7 cellular contexts compared by ENCODE assay signal in the genomic region with DNA sequence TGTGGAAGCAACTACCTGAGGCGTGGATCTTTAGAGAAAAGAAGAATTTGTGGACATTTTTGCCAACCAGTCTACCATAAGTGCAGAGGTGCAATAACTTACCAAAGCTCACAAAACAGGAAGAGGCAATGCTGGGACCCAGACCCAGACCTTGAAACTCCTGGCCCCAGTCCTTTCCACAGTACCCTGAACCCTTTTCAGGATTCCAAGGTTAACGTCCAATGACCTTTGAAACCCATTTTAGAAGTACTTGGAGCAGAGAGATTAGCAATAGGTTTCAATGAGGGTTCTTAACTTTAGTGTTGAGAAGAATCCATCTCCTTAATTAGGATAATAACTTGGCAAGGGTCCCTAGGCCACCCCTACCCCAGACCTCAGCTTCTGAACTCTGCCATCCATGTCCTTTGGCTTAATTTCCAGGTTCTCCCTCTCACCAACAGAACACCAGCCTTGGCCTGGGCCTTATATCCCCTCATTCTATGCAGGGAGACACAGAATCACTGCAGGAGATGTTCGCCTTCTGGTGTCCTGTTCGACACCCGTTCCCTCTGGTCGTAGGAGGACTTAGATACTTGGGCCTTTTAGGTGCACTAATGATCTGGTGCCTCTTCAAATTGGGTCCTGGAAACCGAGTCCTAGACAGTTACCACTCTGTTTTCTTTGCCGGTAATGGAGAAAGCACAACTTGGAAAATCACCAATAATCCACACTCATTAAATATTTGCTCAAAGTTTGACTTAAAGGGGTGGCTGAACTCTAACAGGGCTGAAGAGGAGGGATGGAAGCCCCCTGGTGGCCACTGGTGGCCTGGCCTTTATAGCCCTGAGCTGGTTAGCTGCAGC. TPM values are rescaled to one million over a fixed set of nuclear protein-coding genes. Genes with fewer than 3 reads are reported as not detected.
DNase-seq lines count a peak whose midpoint lies in the region; ATAC-seq and TF ChIP-seq lines count a peak whose summit lies in the region.

No MANE protein-coding gene starts in this region.

- no peaks in the 10 kb centered on the region for H3K36me3 Mint-ChIP-seq in activated CD4-positive, alpha-beta T cell treated with anti-CD3 and anti-CD28 coated beads for 36 hours (ENCODE audit: low read depth)
- no peaks in the 10 kb centered on the region for H3K36me3 Mint-ChIP-seq in mesothelial cell of epicardium

- in situ Hi-C loops in HAP-1 (cut with MboI; ENCODE audit: low sequenced_read_pairs), result no loop called here

- H3K4me1 Mint-ChIP-seq in activated CD4-positive, alpha-beta T cell treated with anti-CD3 and anti-CD28 coated beads for 36 hours, result peaks cover 20% of the 10 kb centered on the region
- peaks cover 17% of the 10 kb centered on the region for H3K4me1 Mint-ChIP-seq in mesothelial cell of epicardium

- H3K4me1 ChIP-seq in HAP-1, result no peaks in the 10 kb centered on the region

- no peaks in the 10 kb centered on the region for H3K36me3 ChIP-seq in HAP-1 (replicated peaks)

- H3K27me3 ChIP-seq in HAP-1 (ENCODE audit: low read depth), result no peaks in the 10 kb centered on the region

- intact Hi-C loops in activated CD4-positive, alpha-beta T cell treated with anti-CD3 and anti-CD28 coated beads for 36 hours (cut with DNase I, micrococcal nuclease), result loop anchor here (1.0 to 5.0 kb wide), 5 partner anchors 39 to 514 kb away; a partner anchor contains a TSS

- ATAC-seq in activated CD4-positive, alpha-beta T cell treated with anti-CD3 and anti-CD28 coated beads for 36 hours, result peak; percentile 96

- TF ChIP-seq CTCF in GM12872 (IDR thresholded peaks at IDR 0.05; ENCODE audit: insufficient read depth, low read depth, low read length) (peak; percentile 89), mesothelial cell of epicardium (IDR thresholded peaks at IDR 0.05; ENCODE audit: unreplicated experiment) (peak; percentile 54)

- no peaks in the 10 kb centered on the region for H3K9me3 ChIP-seq in HAP-1

- no peak overlapping the region for H3K4me3 Mint-ChIP-seq in activated CD4-positive, alpha-beta T cell treated with anti-CD3 and anti-CD28 coated beads for 36 hours
- no peak overlapping the region for H3K4me3 Mint-ChIP-seq in mesothelial cell of epicardium

- DNase-seq in HAP-1 (ENCODE audit: low spot score in 2 of 2) (peak; percentile 10 to 73), NCI-H1105 (lab: John Stamatoyannopoulos, UW) (peak; percentile 60), dermis microvascular lymphatic vessel endothelial cell (ENCODE audit: low read depth in 2 of 2) (peak; percentile 15 to 52), mesothelial cell of epicardium (ENCODE audit: low spot score in 2 of 2, unreplicated experiment in 2 of 2) (peak in 1 of 2 experiments; percentile 61)
- peak; percentile 81 for DNase-seq in activated CD4-positive, alpha-beta T cell treated with anti-CD3 and anti-CD28 coated beads for 36 hours
- peak; percentile 35 to 40 for DNase-seq in stimulated activated CD8-positive, alpha-beta memory T cell treated with anti-CD3 and anti-CD28 coated beads, Interleukin-7, amount 100 ng/mL, for 48 hours (ENCODE audit: extremely low read depth in 1 of 2, low read depth in 1 of 2)

- POLR2A ChIA-PET in activated CD4-positive, alpha-beta T cell treated with anti-CD3 and anti-CD28 coated beads for 36 hours (lab: Charles Lee), result no interaction called here

- no peak overlapping the region for H3K4me3 ChIP-seq in HAP-1

- H3K9me3 Mint-ChIP-seq in activated CD4-positive, alpha-beta T cell treated with anti-CD3 and anti-CD28 coated beads for 36 hours (ENCODE audit: low read depth), result no peaks in the 10 kb centered on the region
- no peaks in the 10 kb centered on the region for H3K9me3 Mint-ChIP-seq in mesothelial cell of epicardium

- no peak overlapping the region for H3K27ac Mint-ChIP-seq in activated CD4-positive, alpha-beta T cell treated with anti-CD3 and anti-CD28 coated beads for 36 hours
- H3K27ac Mint-ChIP-seq in mesothelial cell of epicardium, result peak overlapping the region; percentile 32

- no peaks in the 10 kb centered on the region for H3K27me3 Mint-ChIP-seq in activated CD4-positive, alpha-beta T cell treated with anti-CD3 and anti-CD28 coated beads for 36 hours
- H3K27me3 Mint-ChIP-seq in mesothelial cell of epicardium (ENCODE audit: low read depth), result no peaks in the 10 kb centered on the region

- CTCF ChIA-PET in activated CD4-positive, alpha-beta T cell treated with anti-CD3 and anti-CD28 coated beads for 36 hours (lab: Charles Lee), result interaction anchor here (0.6 to 2.2 kb wide), 20 partner anchors 9 to 337 kb away, joined by 3 to 9 read pairs (median 3); a partner anchor contains a TSS

RNA-seq across cellular contexts. Expression of a gene that starts 40.6 kb away (rescaled TPM):
- under 1 TPM; 0.48 to 0.51 TPM for total RNA-seq in activated CD4-positive, alpha-beta T cell treated with anti-CD3 and anti-CD28 coated beads for 36 hours
- total RNA-seq in dermis microvascular lymphatic vessel endothelial cell (under 0.01 TPM in 1 of 2 replicates, not detected in the other), mesothelial cell of epicardium (5.0 to 6.0 TPM (median 5.6 TPM) in 3 replicates)
